8 cellular contexts compared by ENCODE assay signal in the genomic region with DNA sequence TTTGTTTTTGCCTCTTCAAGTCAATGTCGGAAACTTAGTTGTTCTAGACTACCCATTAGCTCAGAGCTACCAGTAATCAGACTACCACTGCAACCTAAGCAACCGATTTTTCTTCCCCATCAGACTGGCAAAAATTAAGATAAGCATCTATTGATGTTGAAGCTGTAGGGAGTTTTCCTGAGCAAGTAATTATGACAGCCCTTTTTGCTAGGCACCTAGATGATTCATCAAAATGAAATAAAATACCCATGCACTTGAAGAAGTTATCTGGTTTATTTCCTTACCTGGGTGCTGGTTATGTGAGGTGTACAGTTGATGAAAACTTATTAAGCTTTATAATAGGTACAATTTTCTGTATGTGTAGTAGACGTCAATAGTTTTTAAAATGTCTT. TPM values are rescaled to one million over a fixed set of nuclear protein-coding genes. Genes with fewer than 3 reads are reported as not detected.
DNase-seq lines count a peak whose midpoint lies in the region; ATAC-seq, FAIRE-seq and TF ChIP-seq lines count a peak whose summit lies in the region.

No MANE protein-coding gene starts in this region.

- no peaks in the 10 kb centered on the region for H3K27me3 Mint-ChIP-seq in natural killer cell (ENCODE audit: low read depth in 2 of 2)

- peak overlapping the region; percentile 88 to 90 for H3K27ac Mint-ChIP-seq in natural killer cell

- intact Hi-C loops in natural killer cell (cut with micrococcal nuclease) = loop anchor here (2.0 kb wide), 1 partner anchor 33 kb away; a partner anchor contains a TSS
- intact Hi-C loops in pancreas (cut with DNase I) = no loop called here

- H3K4me1 ChIP-seq in BE2C = no peaks in the 10 kb centered on the region
- peaks cover 0 to 6% (median 5%) of the 10 kb centered on the region in 3 donors for H3K4me1 ChIP-seq in pancreas

- H3K36me3 ChIP-seq in BE2C = no peaks in the 10 kb centered on the region; the same call in 1 of the 2 replicates
- H3K36me3 ChIP-seq in pancreas = no peaks in the 10 kb centered on the region

- ATAC-seq in natural killer cell (no peak), pancreas (no peak), HG03378 (IDR thresholded peaks at IDR 0.05; ENCODE audit: unreplicated experiment) (no peak), GM21423 (IDR thresholded peaks at IDR 0.05; ENCODE audit: unreplicated experiment) (no peak), HG03457 (IDR thresholded peaks at IDR 0.05; ENCODE audit: unreplicated experiment) (no peak)

- H3K9me3 Mint-ChIP-seq in natural killer cell = no peaks in the 10 kb centered on the region

- no peak for FAIRE-seq in pancreas (lab: Jason Lieb, UNC)

- H3K4me3 ChIP-seq in BE2C (ENCODE audit: low read depth, low read length) (peak overlapping the region; percentile 81), coronary artery (peak overlapping the region; percentile 96), pancreas (peak overlapping the region in 2 of 4 donors; percentile 79 to 98)
- H3K4me3 ChIP-seq in Jurkat, Clone E6-1 (ENCODE audit: low read length) = peak overlapping the region; percentile 80

- H3K36me3 Mint-ChIP-seq in natural killer cell = no peaks in the 10 kb centered on the region

- 28 to 29% methylated on average over 3 of the region's 3 CpGs for WGBS in pancreas, 2 donors

- peaks cover 25 to 46% of the 10 kb centered on the region in 2 donors for H3K4me1 Mint-ChIP-seq in natural killer cell

- DNase-seq in BE2C = no peak
- no peak for DNase-seq in Jurkat, Clone E6-1 (ENCODE audit: low read depth, low spot score)
- DNase-seq in coronary artery (ENCODE audit: low spot score) = no peak
- no peak for DNase-seq in natural killer cell
- DNase-seq in pancreas = no peak

- TF ChIP-seq CTCF in BE2C (IDR thresholded peaks at IDR 0.05; ENCODE audit: low read depth, low read length) (no peak), coronary artery (IDR thresholded peaks at IDR 0.05) (no peak), natural killer cell (IDR thresholded peaks at IDR 0.05) (no peak), pancreas (IDR thresholded peaks at IDR 0.05) (no peak)

- H3K27me3 ChIP-seq in BE2C (no peaks in the 10 kb centered on the region), pancreas (no peaks in the 10 kb centered on the region)

- H3K9me3 ChIP-seq in BE2C = no peaks in the 10 kb centered on the region
- no peaks in the 10 kb centered on the region for H3K9me3 ChIP-seq in pancreas

- H3K4me3 Mint-ChIP-seq in natural killer cell = peak overlapping the region; percentile 97

- peak overlapping the region in 1 of 2 donors; percentile 79 for H3K27ac ChIP-seq in coronary artery
- H3K27ac ChIP-seq in pancreas = peak overlapping the region in 1 of 4 donors; percentile 8

RNA-seq across cellular contexts. Expression of a gene that starts 0.6 kb away (rescaled TPM):
- 74.7 TPM for polyA plus RNA-seq in BE2C (2012; ENCODE audit: insufficient read depth, insufficient read length, low read depth)
- 154 TPM for polyA plus RNA-seq in Jurkat, Clone E6-1 (2012; ENCODE audit: insufficient read depth, insufficient read length)
- total RNA-seq in natural killer cell (10 to 100 TPM; 38.8 to 56.3 (median 46.8) TPM), pancreas (10 to 100 TPM; 19.6 to 30.5 (median 24.0) TPM)
- polyA plus RNA-seq in pancreas = 10 to 100 TPM; 81.8 to 97.7 TPM

RNA-seq across cellular contexts. Expression of a gene that starts 11.5 kb away (rescaled TPM):
- polyA plus RNA-seq in BE2C (2012; ENCODE audit: insufficient read depth, insufficient read length, low read depth) = 7.6 TPM
- 10.7 TPM for polyA plus RNA-seq in Jurkat, Clone E6-1 (2012; ENCODE audit: insufficient read depth, insufficient read length)
- total RNA-seq in natural killer cell (100 to 1,000 TPM in 2 of 3 donors, 10 to 100 TPM in 1; 97.1 to 324 (median 112) TPM), pancreas (10 to 100 TPM in 5 of 6 donors, 1 to 10 TPM in 1; 9.1 to 26.5 (median 21.1) TPM)
- polyA plus RNA-seq in pancreas = 10 to 100 TPM; 71.0 to 97.5 TPM

RNA-seq across cellular contexts. Expression of a gene that starts 33.1 kb away (rescaled TPM):
- polyA plus RNA-seq in BE2C (2012; ENCODE audit: insufficient read depth, insufficient read length, low read depth) = 161 TPM
- 102 TPM for polyA plus RNA-seq in Jurkat, Clone E6-1 (2012; ENCODE audit: insufficient read depth, insufficient read length)
- 100 to 1,000 TPM; 375 to 476 (median 385) TPM for total RNA-seq in natural killer cell
- 100 to 1,000 TPM in 3 of 6 donors, 10 to 100 TPM in 3; 63.7 to 115 (median 91.1) TPM for total RNA-seq in pancreas
- polyA plus RNA-seq in pancreas = 100 to 1,000 TPM; 430 to 509 TPM

RNA-seq across cellular contexts. Expression of a gene that starts 52.7 kb away (rescaled TPM):
- polyA plus RNA-seq in BE2C (2012; ENCODE audit: insufficient read depth, insufficient read length, low read depth) = not detected
- polyA plus RNA-seq in Jurkat, Clone E6-1 (2012; ENCODE audit: insufficient read depth, insufficient read length) = not detected
- not detected for total RNA-seq in natural killer cell
- total RNA-seq in pancreas = under 1 TPM in 1 of 6 donors, not detected in 5; 0.08 TPM
- not detected for polyA plus RNA-seq in pancreas
